ENCODE assay signal across 8 cellular contexts in the genomic region with DNA sequence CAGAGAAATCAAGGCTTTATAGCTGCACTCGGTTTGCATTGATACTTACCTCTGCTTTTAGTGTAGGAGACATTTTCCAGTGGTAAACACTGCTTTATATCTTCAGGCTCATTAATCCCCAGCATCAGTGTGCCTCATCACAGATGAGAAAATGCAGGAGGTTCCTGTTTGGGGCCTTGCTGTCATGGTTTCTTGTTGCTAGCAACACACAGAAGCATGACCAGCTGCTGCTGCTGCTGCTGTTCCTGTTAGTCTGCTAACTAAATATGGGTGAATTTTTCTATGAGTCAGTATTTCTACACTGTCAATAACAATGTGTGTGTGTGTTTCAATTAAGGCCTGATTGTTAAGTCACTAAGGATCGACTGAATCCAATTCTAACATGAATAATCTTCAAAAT.
DNase-seq lines count a peak whose midpoint lies in the region; ATAC-seq and TF ChIP-seq lines count a peak whose summit lies in the region.

No MANE protein-coding gene starts in this region.

- H3K27me3 ChIP-seq in ACC112 (ENCODE audit: insufficient read depth, low read length): no peaks in the 10 kb centered on the region

- H3K4me3 Mint-ChIP-seq in chondrocyte (ENCODE audit: unreplicated experiment) (no peak overlapping the region), mesothelial cell of epicardium (no peak overlapping the region)

- H3K27me3 Mint-ChIP-seq in chondrocyte (ENCODE audit: low read depth) (no peaks in the 10 kb centered on the region), mesothelial cell of epicardium (ENCODE audit: low read depth) (no peaks in the 10 kb centered on the region)

- H3K36me3 Mint-ChIP-seq in chondrocyte (ENCODE audit: low read depth): no peaks in the 10 kb centered on the region
- no peaks in the 10 kb centered on the region for H3K36me3 Mint-ChIP-seq in mesothelial cell of epicardium

- DNase-seq in GM13976 (ENCODE audit: low spot score): peak; percentile 11
- DNase-seq in NCI-H82 (lab: John Stamatoyannopoulos, UW): peak; percentile 86
- no peak for DNase-seq in chondrocyte (ENCODE audit: low spot score)
- no peak for DNase-seq in mesothelial cell of epicardium (ENCODE audit: low spot score in 2 of 2, unreplicated experiment in 2 of 2)
- DNase-seq in GM10248 (ENCODE audit: extremely low spot score): no peak
- DNase-seq in cortex of kidney (lab: John Stamatoyannopoulos, UW): no peak

- peak; percentile 89 for ATAC-seq in HG02981 (IDR thresholded peaks at IDR 0.05; ENCODE audit: unreplicated experiment)

- H3K27ac Mint-ChIP-seq in chondrocyte (ENCODE audit: unreplicated experiment): peak overlapping the region; percentile 84
- H3K27ac Mint-ChIP-seq in mesothelial cell of epicardium: peak overlapping the region; percentile 90

- CTCF ChIA-PET in GM10248 (lab: Yijun Ruan, JAX): interaction anchor here (0.8 to 2.5 kb wide), 4 partner anchors 12 to 119 kb away, joined by 3 to 11 read pairs (median 6); no protein-coding TSS in a partner anchor

- in situ Hi-C loops in GM13976 (cut with MboI; ENCODE audit: low sequenced_read_pairs, unreplicated experiment): no loop called here

- TF ChIP-seq CTCF in GM13976 (IDR thresholded peaks at IDR 0.05; ENCODE audit: borderline replicate concordance, control extremely low read depth, extremely low read depth, insufficient read depth, missing control alignments): no peak
- TF ChIP-seq CTCF in chondrocyte (IDR thresholded peaks at IDR 0.05): no peak
- no peak for TF ChIP-seq CTCF in mesothelial cell of epicardium (IDR thresholded peaks at IDR 0.05; ENCODE audit: unreplicated experiment)
- TF ChIP-seq CTCF in GM10248 (IDR thresholded peaks at IDR 0.05; ENCODE audit: control extremely low read depth, extremely low read depth, low read depth, missing control alignments): no peak

- peak overlapping the region; percentile 77 for H2AFZ ChIP-seq in ACC112 (ENCODE audit: low read length, unreplicated experiment)

- peaks cover 47% of the 10 kb centered on the region for H3K4me1 ChIP-seq in ACC112 (ENCODE audit: control insufficient read depth, insufficient read depth, low read length, unreplicated experiment)

- H3K79me2 ChIP-seq in ACC112 (ENCODE audit: control insufficient read depth, insufficient read depth, low read length, unreplicated experiment): no peaks in the 10 kb centered on the region

- H3K27ac ChIP-seq in ACC112 (ENCODE audit: low read depth, low read length): peak overlapping the region; percentile 83

- H3K4me1 Mint-ChIP-seq in chondrocyte (ENCODE audit: low read depth): peaks cover 51% of the 10 kb centered on the region
- peaks cover 22% of the 10 kb centered on the region for H3K4me1 Mint-ChIP-seq in mesothelial cell of epicardium

- H3K4me3 ChIP-seq in ACC112 (ENCODE audit: low read depth, low read length): no peak overlapping the region

- H3K36me3 ChIP-seq in ACC112 (ENCODE audit: insufficient read depth, low read length): no peaks in the 10 kb centered on the region

- POLR2A ChIA-PET in GM10248 (lab: Yijun Ruan, JAX): no interaction called here

- H3K9me3 Mint-ChIP-seq in chondrocyte (ENCODE audit: low read depth) (peaks cover 4% of the 10 kb centered on the region), mesothelial cell of epicardium (peaks cover 15% of the 10 kb centered on the region)

Comparison
In these comparisons a context has a peak if more than half of its experiments do, and no peak if none do; other contexts are left out.
1. DNase-seq: peak in GM13976 (single experiment) and NCI-H82 (single experiment); none in chondrocyte (single experiment), mesothelial cell of epicardium (0 of 2), GM10248 (single experiment) and cortex of kidney (single experiment).